In genomic region chr7:45112648-45113047, GRCh38 we compare ENCODE assay signal across 11 cellular contexts. TPM values are rescaled to one million over a fixed set of nuclear protein-coding genes. Genes with fewer than 3 reads are reported as not detected.
DNase-seq lines count a peak whose midpoint lies in the region; ATAC-seq and TF ChIP-seq lines count a peak whose summit lies in the region.
"Had no signal": no experiment of that assay in that cellular context is flagged by ENCODE, and none has a peak within 500 bp of the region (broad histone marks: within the 10 kb centered on the region; RNA-seq: fewer than 3 reads in every experiment).

No MANE protein-coding gene starts in this region.

- peaks cover 24 to 37% of the 10 kb centered on the region in 2 donors for H3K4me1 ChIP-seq in gastrocnemius medialis

- peak overlapping the region; percentile 77 for H3K27ac Mint-ChIP-seq in T-helper 2 cell treated with Interferon-gamma antibody and Interleukin-4, amounts not matched to agents 5 μg/mL and 100 μg/mL, for 36 hours

- in situ Hi-C loops in gastrocnemius medialis (cut with MboI; ENCODE audit: low sequenced_read_pairs in 4 of 4): loop anchor here (10.0 to 25.0 kb wide), 2 partner anchors 128 to 525 kb away; partner anchors contain the start of gene TMED4 (in 4 of the 4)

- H3K27ac ChIP-seq in gastrocnemius medialis (peak overlapping the region; percentile 93 to 99 (median 95)), WERI-Rb-1 (no peak overlapping the region)

- H3K4me3 ChIP-seq in fibroblast of mammary gland (ENCODE audit: control insufficient read depth, low read depth, low read length): no peak overlapping the region
- peak overlapping the region in 2 of 4 donors; percentile 90 to 92 for H3K4me3 ChIP-seq in gastrocnemius medialis
- no peak overlapping the region for H3K4me3 ChIP-seq in WERI-Rb-1 (ENCODE audit: low read depth, low read length)

- H3K36me3 ChIP-seq in gastrocnemius medialis (peaks cover 0 to 14% of the 10 kb centered on the region in 2 donors), WERI-Rb-1 (peaks cover 22% of the 10 kb centered on the region)

- H3K27me3 Mint-ChIP-seq in T-helper 2 cell treated with Interferon-gamma antibody and Interleukin-4, amounts not matched to agents 5 μg/mL and 100 μg/mL, for 36 hours (ENCODE audit: low read depth): peaks cover 22% of the 10 kb centered on the region

- H3K4me3 Mint-ChIP-seq in T-helper 2 cell treated with Interferon-gamma antibody and Interleukin-4, amounts not matched to agents 5 μg/mL and 100 μg/mL, for 36 hours: peak overlapping the region; percentile 95

- H3K9me3 ChIP-seq in gastrocnemius medialis (no peaks in the 10 kb centered on the region), WERI-Rb-1 (ENCODE audit: severe bottlenecking) (peaks cover 3% of the 10 kb centered on the region)
- H3K9me3 ChIP-seq: heart left ventricle had no signal

- no peak for ATAC-seq in gastrocnemius medialis
- ATAC-seq in omental fat pad (ENCODE audit: low FRiP score): no peak

- TF ChIP-seq CTCF in fibroblast of mammary gland (conservative IDR thresholded peaks at IDR 0.05; ENCODE audit: control insufficient read depth, insufficient read depth, low read depth, low read length): no peak
- no peak for TF ChIP-seq CTCF in gastrocnemius medialis (IDR thresholded peaks at IDR 0.05 in 4 of 5, conservative IDR thresholded peaks at IDR 0.05 in 1 of 5)
- no peak for TF ChIP-seq CTCF in WERI-Rb-1 (IDR thresholded peaks at IDR 0.05; ENCODE audit: low read depth, low read length)
- TF ChIP-seq CTCF in omental fat pad (IDR thresholded peaks at IDR 0.05): no peak

- no peaks in the 10 kb centered on the region for H3K27me3 ChIP-seq in gastrocnemius medialis
- no peaks in the 10 kb centered on the region for H3K27me3 ChIP-seq in WERI-Rb-1 (ENCODE audit: insufficient read depth, low read depth, severe bottlenecking)
- H3K27me3 ChIP-seq: heart left ventricle had no signal

- intact Hi-C loops in gastrocnemius medialis (cut with DNase I; ENCODE audit: low total_unique reads): loop anchor here (1.0 to 10.0 kb wide), 3 partner anchors 24 to 528 kb away; partner anchors contain the start of genes NACAD, PURB and TMED4

- peaks cover 32% of the 10 kb centered on the region for H3K4me1 Mint-ChIP-seq in T-helper 2 cell treated with Interferon-gamma antibody and Interleukin-4, amounts not matched to agents 5 μg/mL and 100 μg/mL, for 36 hours (ENCODE audit: low read depth)

- DNase-seq in T-helper 2 cell treated with Interferon-gamma antibody and Interleukin-4, amounts not matched to agents 5 μg/mL and 100 μg/mL, for 36 hours (ENCODE audit: low spot score): no peak
- no peak for DNase-seq in T-helper 2 cell
- DNase-seq in RPMI8226: peak; percentile 67
- DNase-seq in fibroblast of mammary gland (ENCODE audit: low read depth): peak; percentile 18
- no peak for DNase-seq in gastrocnemius medialis
- no peak for DNase-seq in WERI-Rb-1
- no peak for DNase-seq in NCI-H510A treated with DMSO at 0.1 percent for 48 hours (lab: John Stamatoyannopoulos, UW)
- no peak for DNase-seq in omental fat pad (ENCODE audit: low spot score)
- DNase-seq: heart left ventricle; NK-92 treated with Interleukin-12 subunit alpha and Interleukin-12 subunit beta, amount 100 ng/mL, for 24 hours; stimulated activated CD4-positive, alpha-beta T cell treated with anti-CD3 and anti-CD28 coated beads, Interleukin-12 subunit alpha, Interleukin-12 subunit beta, amount 100 ng/mL, for 4 hours had no signal

- H3K9me3 Mint-ChIP-seq in T-helper 2 cell treated with Interferon-gamma antibody and Interleukin-4, amounts not matched to agents 5 μg/mL and 100 μg/mL, for 36 hours: no peaks in the 10 kb centered on the region

- TF ChIP-seq POLR2A in gastrocnemius medialis (IDR thresholded peaks at IDR 0.05): no peak

- peaks cover 21% of the 10 kb centered on the region for H3K36me3 Mint-ChIP-seq in T-helper 2 cell treated with Interferon-gamma antibody and Interleukin-4, amounts not matched to agents 5 μg/mL and 100 μg/mL, for 36 hours (ENCODE audit: low read depth)

RNA-seq across cellular contexts. Expression of gene TBRG4, which starts 1.2 kb away (rescaled TPM):
- 100 to 1,000 TPM in 1 of 4 donors, 10 to 100 TPM in 3; 74.3 to 105 (median 92.7) TPM for total RNA-seq in gastrocnemius medialis
- 10 to 100 TPM; 44.4 to 70.7 (median 49.8) TPM for total RNA-seq in omental fat pad

RNA-seq across cellular contexts. Expression of gene NACAD, which starts 23.9 kb away (rescaled TPM):
- total RNA-seq in gastrocnemius medialis (1 to 10 TPM in 2 of 4 donors, under 1 TPM in 2; 0.46 to 1.5 (median 1.1) TPM), omental fat pad (1 to 10 TPM; 1.4 to 4.4 (median 3.0) TPM)

RNA-seq across cellular contexts. Expression of gene RAMP3, which starts 44.9 kb away (rescaled TPM):
- total RNA-seq in gastrocnemius medialis (10 to 100 TPM in 3 of 4 donors, 1 to 10 TPM in 1; 9.6 to 39.3 (median 33.2) TPM), omental fat pad (100 to 1,000 TPM in 2 of 4 donors, 10 to 100 TPM in 2; 24.6 to 310 (median 124) TPM)

Comparison
In these comparisons a context has a peak if more than half of its experiments do, and no peak if none do; other contexts are left out.
1. DNase-seq: peak in RPMI8226 (single experiment) and fibroblast of mammary gland (single experiment); none in T-helper 2 cell treated with Interferon-gamma antibody and Interleukin-4, amounts not matched to agents 5 μg/mL and 100 μg/mL, for 36 hours (single experiment), T-helper 2 cell (0 of 5), gastrocnemius medialis (0 of 2), WERI-Rb-1 (single experiment), NCI-H510A treated with DMSO at 0.1 percent for 48 hours (single experiment) and omental fat pad (single experiment).